In the genomic region with DNA sequence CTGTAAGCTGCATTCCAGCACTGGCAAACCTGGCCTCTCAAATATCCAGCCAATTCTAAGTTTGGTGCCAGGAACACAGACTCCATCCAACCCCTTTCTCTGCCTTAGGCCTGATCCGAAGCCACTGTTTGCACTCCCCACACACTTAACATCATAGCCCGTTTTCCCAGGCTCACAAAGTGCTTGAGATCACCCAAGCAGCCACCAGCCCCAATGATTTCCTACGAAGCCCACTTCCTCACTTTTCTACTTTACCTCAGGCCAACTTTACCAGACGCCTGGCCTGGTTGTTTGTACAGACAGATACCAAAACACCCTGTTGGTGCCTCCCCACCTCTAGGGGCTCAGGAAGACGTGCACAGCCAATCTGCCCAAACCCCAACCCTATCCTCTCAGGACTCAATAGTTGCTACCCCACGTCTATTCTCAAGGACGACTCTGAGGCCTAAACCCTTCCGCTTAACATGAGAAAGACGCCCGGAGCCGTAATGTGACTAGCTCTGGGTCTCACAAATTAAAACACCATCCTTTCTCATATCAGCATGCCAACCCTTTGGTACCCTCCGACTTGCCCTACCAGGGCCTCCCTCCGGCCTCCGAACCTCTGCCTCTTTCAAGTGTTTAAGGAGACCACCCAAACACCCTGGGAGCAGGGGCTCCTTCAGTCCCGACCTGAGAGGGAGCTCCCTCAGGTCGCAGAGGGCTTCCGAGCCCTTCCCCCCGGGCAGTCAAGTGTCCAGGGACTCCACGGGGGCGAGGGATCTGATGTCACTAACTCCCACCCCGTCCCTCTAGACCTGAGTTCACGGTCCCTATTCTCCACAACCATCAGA, we compare ENCODE assay signal across 7 cellular contexts. TPM values are rescaled to one million over a fixed set of nuclear protein-coding genes. Genes with fewer than 3 reads are reported as not detected.
DNase-seq lines count a peak whose midpoint lies in the region; TF ChIP-seq lines count a peak whose summit lies in the region.

No MANE protein-coding gene starts in this region.

- TF ChIP-seq POLR2A in lower leg skin (IDR thresholded peaks at IDR 0.05) (no peak), tibial nerve (IDR thresholded peaks at IDR 0.05) (no peak)

- TF ChIP-seq RAD21 in Ishikawa (IDR thresholded peaks at IDR 0.05; ENCODE audit: low read depth), result no peak

- no peak for TF ChIP-seq CTCF in lower leg skin (IDR thresholded peaks at IDR 0.05)
- no peak for TF ChIP-seq CTCF in tibial nerve (IDR thresholded peaks at IDR 0.05)

- H3K36me3 ChIP-seq in tibial nerve, result peaks cover 0 to 20% (median 0%) of the 10 kb centered on the region in 3 donors

- H3K4me1 ChIP-seq in tibial nerve, result peaks cover 3 to 52% (median 42%) of the 10 kb centered on the region in 4 donors

- intact Hi-C loops in lower leg skin (cut with DNase I; ENCODE audit: low total_unique reads), result no loop called here

- H3K27ac ChIP-seq in caudate nucleus (ENCODE audit: low read depth, low read length) (peak overlapping the region; percentile 100), tibial nerve (peak overlapping the region; percentile 98 to 100 (median 100))

- peak in 7 of 61 donors; percentile 12 to 71 (median 49) for DNase-seq in caudate nucleus (lab: John Stamatoyannopoulos, UW)
- DNase-seq in lower leg skin (ENCODE audit: low spot score in 2 of 2), result peak; percentile 63 to 85
- DNase-seq in tibial nerve (ENCODE audit: low spot score in 2 of 2), result peak in 1 of 2 donors; percentile 40
- DNase-seq in NCI-H1694 treated with DMSO at 0.1 percent for 48 hours (lab: John Stamatoyannopoulos, UW), result no peak
- no peak for DNase-seq in COR-L47 (lab: John Stamatoyannopoulos, UW)
- DNase-seq in AML-193 (lab: John Stamatoyannopoulos, UW), result no peak

- H3K9me3 ChIP-seq in tibial nerve, result no peaks in the 10 kb centered on the region

- 5 to 6% methylated on average over 22 of the region's 22 CpGs for WGBS in lower leg skin, 2 donors
- 9 to 14% methylated on average over 21 to 22 of the region's 22 CpGs for WGBS in tibial nerve, 2 donors

- TF ChIP-seq EP300 in Ishikawa (IDR thresholded peaks at IDR 0.05; ENCODE audit: borderline replicate concordance) (no peak), tibial nerve (IDR thresholded peaks at IDR 0.05) (no peak)

- H3K4me3 ChIP-seq in lower leg skin (ENCODE audit: low read depth, poor library complexity, severe bottlenecking), result peak overlapping the region; percentile 86
- peak overlapping the region; percentile 81 to 92 (median 89) for H3K4me3 ChIP-seq in tibial nerve

- H3K27me3 ChIP-seq in tibial nerve, result no peaks in the 10 kb centered on the region

TF ChIP-seq in Ishikawa, 13 proteins besides CTCF, POLR2A, EP300 and RAD21:
- TF ChIP-seq ZBTB7A (IDR thresholded peaks at IDR 0.05; ENCODE audit: low read depth), result 0 out of 2 replicates have a peak, but pooled peaks have one; percentile 14
- no peak for TF ChIP-seq TAF1 (IDR thresholded peaks at IDR 0.05; ENCODE audit: low read depth)

RNA-seq across cellular contexts. Expression of a gene that starts 3.4 kb away (rescaled TPM):
- total RNA-seq in lower leg skin (100 to 1,000 TPM; 197 to 545 (median 266) TPM), tibial nerve (100 to 1,000 TPM; 157 to 328 (median 204) TPM)

RNA-seq across cellular contexts. Expression of a gene that starts 7.2 kb away (rescaled TPM):
- total RNA-seq in lower leg skin (10 to 100 TPM; 43.5 to 58.9 (median 49.3) TPM), tibial nerve (10 to 100 TPM; 48.0 to 72.1 (median 59.0) TPM)

RNA-seq across cellular contexts. Expression of a gene that starts 20.6 kb away (rescaled TPM):
- 10 to 100 TPM; 15.9 to 21.0 (median 17.6) TPM for total RNA-seq in lower leg skin
- 10 to 100 TPM; 28.2 to 47.1 (median 38.2) TPM for total RNA-seq in tibial nerve

RNA-seq across cellular contexts. Expression of a gene that starts 31.7 kb away (rescaled TPM):
- total RNA-seq in lower leg skin, result not detected
- 1 to 10 TPM in 1 of 4 donors, not detected in 3; 2.1 TPM for total RNA-seq in tibial nerve

RNA-seq across cellular contexts. Expression of a gene that starts 34.4 kb away (rescaled TPM):
- total RNA-seq in lower leg skin, result 10 to 100 TPM; 22.0 to 26.6 (median 25.0) TPM
- total RNA-seq in tibial nerve, result 10 to 100 TPM; 13.8 to 22.4 (median 19.4) TPM

Comparison
In these comparisons a context has a peak if more than half of its experiments do, and no peak if none do; other contexts are left out.
1. DNase-seq: peak in lower leg skin (2 of 2); none in NCI-H1694 treated with DMSO at 0.1 percent for 48 hours (single experiment), COR-L47 (single experiment) and AML-193 (0 of 2).